Comparison of ENCODE assay signal across 1 cellular context in the genomic region with DNA sequence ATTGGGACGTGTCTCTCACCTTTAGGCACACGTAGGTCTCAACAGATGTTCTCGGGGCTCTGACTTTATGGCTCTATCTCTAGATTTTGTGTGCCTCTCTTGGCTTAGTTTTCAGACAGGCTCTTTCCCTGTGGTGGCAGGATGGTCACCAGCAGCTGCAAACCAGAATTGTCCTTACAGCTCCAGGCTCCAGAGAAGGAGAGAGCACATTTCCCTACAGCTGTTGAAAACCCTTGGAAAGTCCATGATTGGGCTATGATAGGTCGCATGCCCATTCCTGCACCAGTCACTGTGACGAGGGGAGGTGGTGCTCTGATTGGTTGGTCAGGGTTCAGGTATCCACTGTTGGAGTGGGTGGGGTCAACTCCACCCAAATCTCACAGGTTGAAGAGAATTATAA.
TF ChIP-seq lines count a peak whose summit lies in the region.

No MANE protein-coding gene starts in this region.

TF ChIP-seq in GM23338, 12 proteins besides CTCF, POLR2A, EP300 and RAD21 (continued from another document):
- TF ChIP-seq, protein P1, sequence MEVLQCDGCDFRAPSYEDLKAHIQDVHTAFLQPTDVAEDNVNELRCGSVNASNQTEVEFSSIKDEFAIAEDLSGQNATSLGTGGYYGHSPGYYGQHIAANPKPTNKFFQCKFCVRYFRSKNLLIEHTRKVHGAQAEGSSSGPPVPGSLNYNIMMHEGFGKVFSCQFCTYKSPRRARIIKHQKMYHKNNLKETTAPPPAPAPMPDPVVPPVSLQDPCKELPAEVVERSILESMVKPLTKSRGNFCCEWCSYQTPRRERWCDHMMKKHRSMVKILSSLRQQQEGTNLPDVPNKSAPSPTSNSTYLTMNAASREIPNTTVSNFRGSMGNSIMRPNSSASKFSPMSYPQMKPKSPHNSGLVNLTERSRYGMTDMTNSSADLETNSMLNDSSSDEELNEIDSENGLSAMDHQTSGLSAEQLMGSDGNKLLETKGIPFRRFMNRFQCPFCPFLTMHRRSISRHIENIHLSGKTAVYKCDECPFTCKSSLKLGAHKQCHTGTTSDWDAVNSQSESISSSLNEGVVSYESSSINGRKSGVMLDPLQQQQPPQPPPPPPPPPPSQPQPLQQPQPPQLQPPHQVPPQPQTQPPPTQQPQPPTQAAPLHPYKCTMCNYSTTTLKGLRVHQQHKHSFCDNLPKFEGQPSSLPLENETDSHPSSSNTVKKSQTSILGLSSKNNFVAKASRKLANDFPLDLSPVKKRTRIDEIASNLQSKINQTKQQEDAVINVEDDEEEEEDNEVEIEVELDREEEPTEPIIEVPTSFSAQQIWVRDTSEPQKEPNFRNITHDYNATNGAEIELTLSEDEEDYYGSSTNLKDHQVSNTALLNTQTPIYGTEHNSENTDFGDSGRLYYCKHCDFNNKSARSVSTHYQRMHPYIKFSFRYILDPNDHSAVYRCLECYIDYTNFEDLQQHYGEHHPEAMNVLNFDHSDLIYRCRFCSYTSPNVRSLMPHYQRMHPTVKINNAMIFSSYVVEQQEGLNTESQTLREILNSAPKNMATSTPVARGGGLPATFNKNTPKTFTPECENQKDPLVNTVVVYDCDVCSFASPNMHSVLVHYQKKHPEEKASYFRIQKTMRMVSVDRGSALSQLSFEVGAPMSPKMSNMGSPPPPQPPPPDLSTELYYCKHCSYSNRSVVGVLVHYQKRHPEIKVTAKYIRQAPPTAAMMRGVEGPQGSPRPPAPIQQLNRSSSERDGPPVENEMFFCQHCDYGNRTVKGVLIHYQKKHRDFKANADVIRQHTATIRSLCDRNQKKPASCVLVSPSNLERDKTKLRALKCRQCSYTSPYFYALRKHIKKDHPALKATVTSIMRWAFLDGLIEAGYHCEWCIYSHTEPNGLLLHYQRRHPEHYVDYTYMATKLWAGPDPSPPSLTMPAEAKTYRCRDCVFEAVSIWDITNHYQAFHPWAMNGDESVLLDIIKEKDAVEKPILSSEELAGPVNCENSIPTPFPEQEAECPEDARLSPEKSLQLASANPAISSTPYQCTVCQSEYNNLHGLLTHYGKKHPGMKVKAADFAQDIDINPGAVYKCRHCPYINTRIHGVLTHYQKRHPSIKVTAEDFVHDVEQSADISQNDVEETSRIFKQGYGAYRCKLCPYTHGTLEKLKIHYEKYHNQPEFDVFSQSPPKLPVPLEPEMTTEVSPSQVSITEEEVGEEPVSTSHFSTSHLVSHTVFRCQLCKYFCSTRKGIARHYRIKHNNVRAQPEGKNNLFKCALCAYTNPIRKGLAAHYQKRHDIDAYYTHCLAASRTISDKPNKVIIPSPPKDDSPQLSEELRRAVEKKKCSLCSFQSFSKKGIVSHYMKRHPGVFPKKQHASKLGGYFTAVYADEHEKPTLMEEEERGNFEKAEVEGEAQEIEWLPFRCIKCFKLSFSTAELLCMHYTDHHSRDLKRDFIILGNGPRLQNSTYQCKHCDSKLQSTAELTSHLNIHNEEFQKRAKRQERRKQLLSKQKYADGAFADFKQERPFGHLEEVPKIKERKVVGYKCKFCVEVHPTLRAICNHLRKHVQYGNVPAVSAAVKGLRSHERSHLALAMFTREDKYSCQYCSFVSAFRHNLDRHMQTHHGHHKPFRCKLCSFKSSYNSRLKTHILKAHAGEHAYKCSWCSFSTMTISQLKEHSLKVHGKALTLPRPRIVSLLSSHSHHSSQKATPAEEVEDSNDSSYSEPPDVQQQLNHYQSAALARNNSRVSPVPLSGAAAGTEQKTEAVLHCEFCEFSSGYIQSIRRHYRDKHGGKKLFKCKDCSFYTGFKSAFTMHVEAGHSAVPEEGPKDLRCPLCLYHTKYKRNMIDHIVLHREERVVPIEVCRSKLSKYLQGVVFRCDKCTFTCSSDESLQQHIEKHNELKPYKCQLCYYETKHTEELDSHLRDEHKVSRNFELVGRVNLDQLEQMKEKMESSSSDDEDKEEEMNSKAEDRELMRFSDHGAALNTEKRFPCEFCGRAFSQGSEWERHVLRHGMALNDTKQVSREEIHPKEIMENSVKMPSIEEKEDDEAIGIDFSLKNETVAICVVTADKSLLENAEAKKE (CRISPR knock-in tag; IDR thresholded peaks at IDR 0.05) = no peak
- TF ChIP-seq STAT1 (IDR thresholded peaks at IDR 0.05; ENCODE audit: unreplicated experiment) (no peak), ZNF114 (CRISPR knock-in tag; IDR thresholded peaks at IDR 0.05) (no peak)
TF ChIP-seq in GM23338: peak in this region for 0.
